Comparison of ENCODE assay signal across 2 cellular contexts in genomic region chr6:25831532-25832306, GRCh38.
TF ChIP-seq lines count a peak whose summit lies in the region.

Gene SLC17A1 (minus strand): TSS chr6:25832052. CDS start chr6:25830557, 1,495 bp downstream.

TF ChIP-seq in A549, 52 proteins besides CTCF, POLR2A, EP300 and RAD21 (continued from another document):
- TF ChIP-seq USF2 (IDR thresholded peaks at IDR 0.05) (no peak), FOSL2 (IDR thresholded peaks at IDR 0.05) (no peak), FOSL2 (CRISPR knock-in tag; IDR thresholded peaks at IDR 0.05) (no peak), HOXA7 (CRISPR knock-in tag; IDR thresholded peaks at IDR 0.05) (no peak), NPAS2 (CRISPR knock-in tag; IDR thresholded peaks at IDR 0.05; ENCODE audit: borderline replicate concordance) (no peak), HOXB13 (CRISPR knock-in tag; IDR thresholded peaks at IDR 0.05; ENCODE audit: low read depth) (no peak), SMC3 (IDR thresholded peaks at IDR 0.05) (no peak), MAX (IDR thresholded peaks at IDR 0.05) (no peak), ZNF302 (CRISPR knock-in tag; IDR thresholded peaks at IDR 0.05) (no peak), PBX3 (IDR thresholded peaks at IDR 0.05) (no peak), REST (IDR thresholded peaks at IDR 0.05) (no peak)

TF ChIP-seq in HEK293, 187 proteins besides CTCF, POLR2A, EP300 and RAD21 (continued from another document):
- peak; percentile 67 for TF ChIP-seq PRDM6 (tag by site-specific recombination; IDR thresholded peaks at IDR 0.05)
- TF ChIP-seq OVOL3 (tag by site-specific recombination; IDR thresholded peaks at IDR 0.05), result no peak
- TF ChIP-seq FEZF1 (tag by site-specific recombination; IDR thresholded peaks at IDR 0.05), result peak; percentile 41; the same call in 1 of the 2 replicates
- no peak for TF ChIP-seq ZBTB11 (tag by site-specific recombination; conservative IDR thresholded peaks at IDR 0.05; ENCODE audit: low read depth)
- no peak for TF ChIP-seq ZNF626 (tag by site-specific recombination; IDR thresholded peaks at IDR 0.05)
- TF ChIP-seq KLF9 (tag by site-specific recombination; IDR thresholded peaks at IDR 0.05; ENCODE audit: low read depth), result no peak
- no peak for TF ChIP-seq SP7 (tag by site-specific recombination; IDR thresholded peaks at IDR 0.05)
- TF ChIP-seq ZNF529 (tag by site-specific recombination; IDR thresholded peaks at IDR 0.05; ENCODE audit: insufficient replicate concordance), result no peak
- TF ChIP-seq ZNF660 (tag by site-specific recombination; IDR thresholded peaks at IDR 0.05), result peak; percentile 56; the same call in 1 of the 2 replicates
TF ChIP-seq in HEK293: peak in this region for 5.
